ENCODE assay signal across 12 cellular contexts in genomic region chr16:2016407-2016922, GRCh38. TPM values are rescaled to one million over a fixed set of nuclear protein-coding genes. Genes with fewer than 3 reads are reported as not detected.
A peak's percentile ranks its signal among the peaks of the same experiment; 100 is the strongest.
DNase-seq lines count a peak whose midpoint lies in the region; ATAC-seq, FAIRE-seq and TF ChIP-seq lines count a peak whose summit lies in the region.
"Had no signal": no experiment of that assay in that cellular context is flagged by ENCODE, and none has a peak within 500 bp of the region (broad histone marks: within the 10 kb centered on the region; RNA-seq: fewer than 3 reads in every experiment).

No MANE protein-coding gene starts in this region.

- no peak overlapping the region for H3K4me2 ChIP-seq in GM12878 (ENCODE audit: control insufficient read depth, insufficient read depth)

- RAD21 ChIA-PET in GM12878 (lab: Charles Lee; ENCODE audit: unreplicated experiment): interaction anchor here (2.4 kb wide), 1 partner anchor 124 kb away, joined by 9 read pairs; no protein-coding TSS in a partner anchor

- H4K20me1 ChIP-seq in GM12878 (ENCODE audit: control insufficient read depth, insufficient read depth): no peaks in the 10 kb centered on the region

- H3K4me1 ChIP-seq in HEK293 (ENCODE audit: control insufficient read depth, insufficient read depth, low read length) (peaks cover 6% of the 10 kb centered on the region), GM12878 (ENCODE audit: control insufficient read depth, insufficient read depth, low read length) (no peaks in the 10 kb centered on the region), lung (ENCODE audit: control insufficient read depth in 2 of 2, insufficient read depth in 2 of 2, low read length in 2 of 2) (peaks cover 0 to 11% of the 10 kb centered on the region in 2 donors)

- ATAC-seq in GM12878 (peak; percentile 56), lung (ENCODE audit: insufficient read depth, low FRiP score) (no peak), HG03565 (IDR thresholded peaks at IDR 0.05; ENCODE audit: unreplicated experiment) (no peak), GM21360 (IDR thresholded peaks at IDR 0.05; ENCODE audit: unreplicated experiment) (no peak)

- H3K27me3 ChIP-seq in GM12878 (replicated peaks in 1 of 2; ENCODE audit: control insufficient read depth in 2 of 2, insufficient read depth in 2 of 2, low read length in 1 of 2): peaks cover 3 to 8% of the 10 kb centered on the region in 2 experiments; a peak in 3 of 4 replicates
- peaks cover 7% of the 10 kb centered on the region for H3K27me3 ChIP-seq in lung (ENCODE audit: control insufficient read depth, insufficient read depth)

- in situ Hi-C loops in GM12878 (cut with MboI): loop anchor here (10.0 kb wide), 1 partner anchor 478 kb away; no protein-coding TSS in a partner anchor

- H3K9me3 ChIP-seq in HEK293 (ENCODE audit: control insufficient read depth, insufficient read depth, low read depth, low read length): no peaks in the 10 kb centered on the region
- H3K9me3 ChIP-seq in GM12878 (replicated peaks; ENCODE audit: control insufficient read depth, insufficient read depth, low read length): no peaks in the 10 kb centered on the region
- no peaks in the 10 kb centered on the region for H3K9me3 ChIP-seq in lung (ENCODE audit: control insufficient read depth in 2 of 2, insufficient read depth in 1 of 2, low read length in 1 of 2)
- H3K9me3 ChIP-seq: vagina had no signal

- intact Hi-C loops in GM12878 (cut with micrococcal nuclease; ENCODE audit: unreplicated experiment): no loop called here

- no peak overlapping the region for H3K9ac ChIP-seq in GM12878 (ENCODE audit: control insufficient read depth, insufficient read depth, low read length)

- BruUV-seq in GM12878 (replicated peaks; lab: Mats Ljungman, UMichigan): no TSS peak

- CTCF ChIA-PET in HEK293 (lab: Yijun Ruan, JAX) (interaction anchor here (0.6 to 2.0 kb wide), 10 partner anchors 11 to 152 kb away, joined by 3 to 11 read pairs (median 3); partner anchors contain the start of genes NHERF2, NTHL1, TRAF7 and TSC2), GM12878 (lab: Yijun Ruan, JAX) (interaction anchor here (1.2 to 1.8 kb wide), 4 partner anchors 8 to 235 kb away, joined by 3 to 21 read pairs (median 4); partner anchors contain the start of gene ECI1)

- peak; percentile 52 for TF ChIP-seq CTCF in HEK293 (tag by site-specific recombination; IDR thresholded peaks at IDR 0.05)
- peak; percentile 17 to 54 (median 52) for TF ChIP-seq CTCF in GM12878 (IDR thresholded peaks at IDR 0.05 in 2 of 3, conservative IDR thresholded peaks at IDR 0.05 in 1 of 3; ENCODE audit: control insufficient read depth in 2 of 3, extremely low read depth in 1 of 3, insufficient read depth in 1 of 3, low read depth in 3 of 3, low read length in 3 of 3)
- peak; percentile 4 for TF ChIP-seq CTCF in lung (IDR thresholded peaks at IDR 0.05; ENCODE audit: control extremely low read depth, extremely low read depth)

- SMC1A ChIA-PET in GM12878 (lab: Charles Lee; ENCODE audit: uncharacterized antibody, unreplicated experiment): interaction anchor here (0.5 to 0.8 kb wide), 3 partner anchors 13 to 135 kb away, joined by 3 read pairs; no protein-coding TSS in a partner anchor

- POLR2A ChIA-PET in HEK293 (lab: Yijun Ruan, JAX) (interaction anchor here (0.5 to 2.4 kb wide), 4 partner anchors 11 to 139 kb away, joined by 3 to 20 read pairs (median 4); partner anchors contain the start of gene TRAF7), GM12878 (lab: Charles Lee) (interaction anchor here (0.9 kb wide), 1 partner anchor 124 kb away, joined by 3 read pairs; no protein-coding TSS in a partner anchor)

- H2AFZ ChIP-seq in GM12878 (ENCODE audit: control insufficient read depth, low read depth, low read length): no peak overlapping the region

- H3K79me2 ChIP-seq in GM12878 (ENCODE audit: control insufficient read depth, insufficient read depth, low read length): no peaks in the 10 kb centered on the region

- peak; percentile 13 for DNase-seq in NCI-H1092 treated with DMSO at 0.1 percent for 48 hours (lab: John Stamatoyannopoulos, UW)
- no peak for DNase-seq in NCI-H1092 (lab: John Stamatoyannopoulos, UW)
- no peak for DNase-seq in GM12878 (ENCODE audit: low read depth, low spot score)
- DNase-seq in lung (ENCODE audit: low spot score): no peak
- no peak for DNase-seq in hepatic stellate cell (ENCODE audit: low spot score)
- DNase-seq: activated CD8-positive, alpha-beta memory T cell treated with anti-CD3 and anti-CD28 coated beads for 24 hours; NCI-H446 treated with DMSO at 0.1 percent for 48 hours had no signal

- H3K4me3 ChIP-seq in HEK293 (ENCODE audit: low read depth, low read length): no peak overlapping the region
- H3K4me3 ChIP-seq in GM12878: no peak overlapping the region
- no peak overlapping the region for H3K4me3 ChIP-seq in lung
- H3K4me3 ChIP-seq: vagina had no signal

- H3K36me3 ChIP-seq in HEK293 (ENCODE audit: control insufficient read depth in 2 of 2, insufficient read depth in 1 of 2, low read length in 2 of 2): no peaks in the 10 kb centered on the region
- no peaks in the 10 kb centered on the region for H3K36me3 ChIP-seq in GM12878 (ENCODE audit: control insufficient read depth in 2 of 2, insufficient read depth in 2 of 2, low read length in 1 of 2)
- H3K36me3 ChIP-seq in lung (ENCODE audit: control insufficient read depth in 2 of 2, insufficient read depth in 2 of 2, low read length in 2 of 2): no peaks in the 10 kb centered on the region
- H3K36me3 ChIP-seq: vagina had no signal

- TF ChIP-seq EP300 in GM12878 (IDR thresholded peaks at IDR 0.05; ENCODE audit: borderline replicate concordance in 1 of 2, control insufficient read depth in 1 of 2, low read depth in 2 of 2, low read length in 2 of 2): no peak

- H3K27ac ChIP-seq in HEK293 (ENCODE audit: extremely low read depth, low read depth, low read length): no peak overlapping the region
- H3K27ac ChIP-seq in GM12878 (ENCODE audit: control insufficient read depth, insufficient read depth): no peak overlapping the region
- no peak overlapping the region for H3K27ac ChIP-seq in lung (ENCODE audit: low read depth in 1 of 2, low read length in 1 of 2)

- 14% methylated on average over 13 of the region's 13 CpGs for WGBS in GM12878 (ENCODE audit: insufficient coverage, insufficient replicate concordance, low lambda C conversion rate, missing lambda C conversion rate)
- WGBS in lung, 2 donors: 46 to 47% methylated on average over 13 of the region's 13 CpGs

- no peak for TF ChIP-seq POLR2A in GM12878 (IDR thresholded peaks at IDR 0.05; ENCODE audit: low read depth, low read length)

- TF ChIP-seq RAD21 in GM12878 (IDR thresholded peaks at IDR 0.05; ENCODE audit: insufficient read depth, low read depth, low read length): no peak

- FAIRE-seq in GM12878 (lab: Jason Lieb, UNC): no peak
- FAIRE-seq: A204.1 had no signal

RNA-seq across cellular contexts. Expression of gene NPW, which starts 3.1 kb away (rescaled TPM):
- not detected in 2 replicates for total RNA-seq in GM12878 (2013; cell fraction: nucleolus; rRNA removed)
- total RNA-seq in GM12878 (2014; rRNA removed) (0.23 and 0.33 TPM in 2 replicates), GM12878 (2014; rRNA removed; fragmentation: Illumina TruSeq; extraction: Trizol) (0.67 TPM in 1 of 2 replicates, not detected in the other), GM12878 (2021) (0.85 and 1.3 TPM in 2 replicates), lung (1 to 10 TPM in 1 of 2 donors, under 1 TPM in 1; 0.71 to 1.3 TPM)
- polyA plus RNA-seq in GM12878 (2011; ENCODE audit: low read depth): not detected
- polyA plus RNA-seq in GM12878 (2011; rRNA removed) (not detected in 2 replicates), GM12878 (2014; fragmentation: Illumina TruSeq; extraction: Trizol) (not detected in 2 replicates), GM12878 (2014; fragmentation: Nextera tagmentation; extraction: Ambion mirVana) (not detected), GM12878 (2014; rRNA removed) (0.24 TPM in 1 of 2 replicates, not detected in the other), GM12878 (2016; fragmentation: Nextera tagmentation; extraction: Ambion mirVana) (1 to 10 TPM; 1.4 to 2.5 TPM), lung (under 1 TPM; 0.12 to 0.34 TPM)
- 0.10 TPM in 1 of 2 replicates, not detected in the other for polyA plus RNA-seq in GM12878 (2011; cell fraction: cytosol; rRNA removed)
- 0.21 and 0.67 TPM in 2 replicates for polyA plus RNA-seq in GM12878 (2011; cell fraction: nucleus; rRNA removed)
- polyA plus RNA-seq in GM12878 (2012): 0.16 and 0.22 TPM in 2 replicates
- not detected in 2 replicates for polyA minus RNA-seq in GM12878 (2011; rRNA and poly(A)+ RNA removed)
- not detected in 2 replicates for polyA minus RNA-seq in GM12878 (2011; cell fraction: cytosol; rRNA and poly(A)+ RNA removed)
- not detected in 2 replicates for polyA minus RNA-seq in GM12878 (2011; cell fraction: nucleus; rRNA and poly(A)+ RNA removed)
- total RNA-seq: vagina had no signal

RNA-seq across cellular contexts. Expression of gene ZNF598, which starts 6.8 kb away (rescaled TPM):
- total RNA-seq in GM12878 (2013; cell fraction: nucleolus; rRNA removed): 23.8 and 28.6 TPM in 2 replicates
- 14.7 and 20.6 TPM in 2 replicates for total RNA-seq in GM12878 (2014; rRNA removed)
- 11.0 and 14.4 TPM in 2 replicates for total RNA-seq in GM12878 (2014; rRNA removed; fragmentation: Illumina TruSeq; extraction: Trizol)
- total RNA-seq in GM12878 (2021): 71.3 and 74.0 TPM in 2 replicates
- polyA plus RNA-seq in GM12878 (2011; ENCODE audit: low read depth): 5.9 TPM
- polyA plus RNA-seq in GM12878 (2011; rRNA removed): 4.7 and 12.7 TPM in 2 replicates
- polyA plus RNA-seq in GM12878 (2011; cell fraction: cytosol; rRNA removed): 26.7 and 35.4 TPM in 2 replicates
- 102 and 139 TPM in 2 replicates for polyA plus RNA-seq in GM12878 (2011; cell fraction: nucleus; rRNA removed)
- polyA plus RNA-seq in GM12878 (2012): 21.2 and 28.2 TPM in 2 replicates
- 5.8 and 14.4 TPM in 2 replicates for polyA plus RNA-seq in GM12878 (2014; fragmentation: Illumina TruSeq; extraction: Trizol)
- under 1 TPM; 0.08 to 0.84 TPM for polyA plus RNA-seq in GM12878 (2014; fragmentation: Nextera tagmentation; extraction: Ambion mirVana)
- 53.8 and 70.0 TPM in 2 replicates for polyA plus RNA-seq in GM12878 (2014; rRNA removed)
- polyA plus RNA-seq in GM12878 (2016; fragmentation: Nextera tagmentation; extraction: Ambion mirVana): 10 to 100 TPM in 1 of 2 experiments, 1 to 10 TPM in 1; 8.0 to 19.4 TPM
- 8.7 and 17.7 TPM in 2 replicates for polyA minus RNA-seq in GM12878 (2011; rRNA and poly(A)+ RNA removed)
- polyA minus RNA-seq in GM12878 (2011; cell fraction: cytosol; rRNA and poly(A)+ RNA removed): 19.8 and 21.5 TPM in 2 replicates
- polyA minus RNA-seq in GM12878 (2011; cell fraction: nucleus; rRNA and poly(A)+ RNA removed): 12.5 and 23.1 TPM in 2 replicates
- total RNA-seq in lung: 10 to 100 TPM; 13.9 to 49.8 TPM
- 10 to 100 TPM; 29.1 to 42.8 TPM for polyA plus RNA-seq in lung

RNA-seq across cellular contexts. Expression of gene NHERF2, which starts 10.2 kb away (rescaled TPM):
- 0.71 TPM in 1 of 2 replicates, not detected in the other for total RNA-seq in GM12878 (2013; cell fraction: nucleolus; rRNA removed)
- total RNA-seq in GM12878 (2014; rRNA removed): 0.06 TPM in 1 of 2 replicates, not detected in the other
- total RNA-seq in GM12878 (2014; rRNA removed; fragmentation: Illumina TruSeq; extraction: Trizol): not detected in 2 replicates
- total RNA-seq in GM12878 (2021): 0.31 and 0.51 TPM in 2 replicates
- not detected for polyA plus RNA-seq in GM12878 (2011; ENCODE audit: low read depth)
- 0.05 TPM in 1 of 2 replicates, not detected in the other for polyA plus RNA-seq in GM12878 (2011; rRNA removed)
- 0.04 and 0.15 TPM in 2 replicates for polyA plus RNA-seq in GM12878 (2011; cell fraction: cytosol; rRNA removed)
- 0.78 and 0.98 TPM in 2 replicates for polyA plus RNA-seq in GM12878 (2011; cell fraction: nucleus; rRNA removed)
- 0.15 and 0.42 TPM in 2 replicates for polyA plus RNA-seq in GM12878 (2012)
- polyA plus RNA-seq in GM12878 (2014; fragmentation: Illumina TruSeq; extraction: Trizol): 0.06 TPM in 1 of 2 replicates, not detected in the other
- not detected for polyA plus RNA-seq in GM12878 (2014; fragmentation: Nextera tagmentation; extraction: Ambion mirVana)
- polyA plus RNA-seq in GM12878 (2014; rRNA removed): not detected in 2 replicates
- under 1 TPM; 0.10 to 0.19 TPM for polyA plus RNA-seq in GM12878 (2016; fragmentation: Nextera tagmentation; extraction: Ambion mirVana)
- not detected in 2 replicates for polyA minus RNA-seq in GM12878 (2011; rRNA and poly(A)+ RNA removed)
- polyA minus RNA-seq in GM12878 (2011; cell fraction: cytosol; rRNA and poly(A)+ RNA removed): 0.62 TPM in 1 of 2 replicates, not detected in the other
- not detected in 2 replicates for polyA minus RNA-seq in GM12878 (2011; cell fraction: nucleus; rRNA and poly(A)+ RNA removed)
- 100 to 1,000 TPM; 142 to 468 TPM for total RNA-seq in lung
- 100 to 1,000 TPM; 192 to 297 TPM for polyA plus RNA-seq in lung

RNA-seq across cellular contexts. Expression of gene SYNGR3, which starts 26.7 kb away (rescaled TPM):
- 4.2 and 4.8 TPM in 2 replicates for total RNA-seq in GM12878 (2013; cell fraction: nucleolus; rRNA removed)
- total RNA-seq in GM12878 (2014; rRNA removed) (14.8 and 18.1 TPM in 2 replicates), GM12878 (2014; rRNA removed; fragmentation: Illumina TruSeq; extraction: Trizol) (5.9 and 6.0 TPM in 2 replicates), GM12878 (2021) (14.1 and 16.4 TPM in 2 replicates), lung (under 1 TPM; 0.40 to 0.46 TPM)
- 5.6 TPM for polyA plus RNA-seq in GM12878 (2011; ENCODE audit: low read depth)
- polyA plus RNA-seq in GM12878 (2011; rRNA removed) (7.4 and 10.5 TPM in 2 replicates), GM12878 (2014; fragmentation: Illumina TruSeq; extraction: Trizol) (3.4 and 7.2 TPM in 2 replicates), GM12878 (2014; fragmentation: Nextera tagmentation; extraction: Ambion mirVana) (1 to 10 TPM; 1.2 to 2.0 TPM), GM12878 (2014; rRNA removed) (13.8 and 13.9 TPM in 2 replicates), GM12878 (2016; fragmentation: Nextera tagmentation; extraction: Ambion mirVana) (1 to 10 TPM; 3.5 to 5.6 TPM), lung (under 1 TPM; 0.10 to 0.69 TPM)
- polyA plus RNA-seq in GM12878 (2011; cell fraction: cytosol; rRNA removed): 12.2 and 16.5 TPM in 2 replicates
- 33.9 and 40.8 TPM in 2 replicates for polyA plus RNA-seq in GM12878 (2011; cell fraction: nucleus; rRNA removed)
- 11.9 and 13.4 TPM in 2 replicates for polyA plus RNA-seq in GM12878 (2012)
- 6.7 and 10.8 TPM in 2 replicates for polyA minus RNA-seq in GM12878 (2011; rRNA and poly(A)+ RNA removed)
- polyA minus RNA-seq in GM12878 (2011; cell fraction: cytosol; rRNA and poly(A)+ RNA removed): 4.5 and 4.8 TPM in 2 replicates
- 5.8 and 8.3 TPM in 2 replicates for polyA minus RNA-seq in GM12878 (2011; cell fraction: nucleus; rRNA and poly(A)+ RNA removed)

RNA-seq across cellular contexts. Expression of gene NTHL1, which starts 31.2 kb away (rescaled TPM):
- total RNA-seq in GM12878 (2013; cell fraction: nucleolus; rRNA removed): 21.3 and 22.2 TPM in 2 replicates
- total RNA-seq in GM12878 (2014; rRNA removed) (50.1 and 54.7 TPM in 2 replicates), GM12878 (2014; rRNA removed; fragmentation: Illumina TruSeq; extraction: Trizol) (16.4 and 17.2 TPM in 2 replicates), GM12878 (2021) (41.3 and 48.4 TPM in 2 replicates), lung (10 to 100 TPM; 19.3 to 37.8 TPM)
- 4.0 TPM for polyA plus RNA-seq in GM12878 (2011; ENCODE audit: low read depth)
- polyA plus RNA-seq in GM12878 (2011; rRNA removed) (11.8 and 32.9 TPM in 2 replicates), GM12878 (2014; fragmentation: Illumina TruSeq; extraction: Trizol) (0.19 and 8.1 TPM in 2 replicates), GM12878 (2014; fragmentation: Nextera tagmentation; extraction: Ambion mirVana) (1 to 10 TPM in 1 of 2 experiments, under 1 TPM in 1; 0.85 to 9.2 TPM), GM12878 (2014; rRNA removed) (46.9 and 49.0 TPM in 2 replicates), GM12878 (2016; fragmentation: Nextera tagmentation; extraction: Ambion mirVana) (10 to 100 TPM; 45.1 to 53.8 TPM), lung (10 to 100 TPM; 20.4 to 43.5 TPM)
- polyA plus RNA-seq in GM12878 (2011; cell fraction: cytosol; rRNA removed): 71.1 and 110 TPM in 2 replicates
- 47.6 and 73.7 TPM in 2 replicates for polyA plus RNA-seq in GM12878 (2011; cell fraction: nucleus; rRNA removed)
- polyA plus RNA-seq in GM12878 (2012): 14.5 and 15.4 TPM in 2 replicates
- 18.0 and 54.3 TPM in 2 replicates for polyA minus RNA-seq in GM12878 (2011; rRNA and poly(A)+ RNA removed)
- polyA minus RNA-seq in GM12878 (2011; cell fraction: cytosol; rRNA and poly(A)+ RNA removed): 13.1 and 15.4 TPM in 2 replicates
- 10.2 and 15.9 TPM in 2 replicates for polyA minus RNA-seq in GM12878 (2011; cell fraction: nucleus; rRNA and poly(A)+ RNA removed)

Comparison
In these comparisons a context has a peak if more than half of its experiments do, and no peak if none do; other contexts are left out.
1. RNA of gene NHERF2, which starts 10.2 kb away (total RNA-seq): 142 to 468 TPM in lung; 0.06 to 0.71 TPM in GM12878; every median in the first group is over 10 times any median in the second.
2. Peak in every context shown above with its lines, with median percentiles within 50 percentile points of each other: CTCF ChIP-seq.